ENCODE assay signal across 28 cellular contexts in genomic region chr6:125075741-125076481, GRCh38.
"Had no signal": no experiment of that assay in that cellular context is flagged by ENCODE, and none has a peak within 500 bp of the region (broad histone marks: within the 10 kb centered on the region; RNA-seq: fewer than 3 reads in every experiment).

No MANE protein-coding gene starts in this region.

- H3K4me1 Mint-ChIP-seq: endodermal cell; naive B cell; naive thymus-derived CD8-positive, alpha-beta T cell had no signal

- ATAC-seq: effector memory CD8-positive, alpha-beta T cell; esophagus mucosa; left cardiac atrium; left lung; lower lobe of right lung; mucosa of descending colon; naive thymus-derived CD8-positive, alpha-beta T cell had no signal

- H3K4me3 Mint-ChIP-seq: dendritic cell treated with granulocyte-macrophage colony-stimulating factor and Interleukin-4, amounts not matched to agents 40 ng/mL and 50 ng/mL, for 4 days; effector memory CD8-positive, alpha-beta T cell; endodermal cell; naive B cell; naive thymus-derived CD8-positive, alpha-beta T cell had no signal

- DNase-seq: colonic mucosa; cortex of kidney; effector CD8-positive, alpha-beta T cell; effector memory CD8-positive, alpha-beta T cell; endodermal cell; erythroblast; esophagus squamous epithelium; foreskin fibroblast; foreskin melanocyte; gastrocnemius medialis; glutamatergic neuron; head of caudate nucleus; heart right ventricle; hippocampal formation; left cardiac atrium; left lung; left ventricle myocardium superior; lower lobe of right lung; mesenchymal stem cell; mucosa of descending colon; naive B cell; naive thymus-derived CD8-positive, alpha-beta T cell had no signal

- H3K27ac Mint-ChIP-seq: dendritic cell treated with granulocyte-macrophage colony-stimulating factor and Interleukin-4, amounts not matched to agents 40 ng/mL and 50 ng/mL, for 4 days; effector memory CD8-positive, alpha-beta T cell; naive B cell had no signal

- H3K4me1 ChIP-seq: colonic mucosa, esophagus squamous epithelium, left lung, lower lobe of right lung had no signal

- H3K27me3 Mint-ChIP-seq: dendritic cell treated with granulocyte-macrophage colony-stimulating factor and Interleukin-4, amounts not matched to agents 40 ng/mL and 50 ng/mL, for 4 days; naive B cell had no signal

- H3K27ac ChIP-seq: colonic mucosa, epithelial cell of prostate, esophagus squamous epithelium, gastrocnemius medialis, left lung, lower lobe of right lung had no signal

- H3K27me3 ChIP-seq: colonic mucosa, esophagus squamous epithelium, gastrocnemius medialis, heart right ventricle, left lung had no signal

- FAIRE-seq: endometrium, islet of Langerhans, keratinocyte had no signal

- H3K9me3 ChIP-seq: colonic mucosa, esophagus squamous epithelium, gastrocnemius medialis, heart right ventricle, left lung, lower lobe of right lung, mucosa of descending colon had no signal

- H3K36me3 ChIP-seq: colonic mucosa had no signal

- H3K36me3 Mint-ChIP-seq: naive B cell; naive thymus-derived CD8-positive, alpha-beta T cell had no signal

- H3K9me3 Mint-ChIP-seq: dendritic cell treated with granulocyte-macrophage colony-stimulating factor and Interleukin-4, amounts not matched to agents 40 ng/mL and 50 ng/mL, for 4 days; endodermal cell; naive B cell; naive thymus-derived CD8-positive, alpha-beta T cell had no signal

- H3K4me3 ChIP-seq: colonic mucosa, esophagus squamous epithelium, gastrocnemius medialis, heart right ventricle, left lung, lower lobe of right lung, mucosa of descending colon had no signal
